Comparison of ENCODE assay signal across 11 cellular contexts in the genomic region with DNA sequence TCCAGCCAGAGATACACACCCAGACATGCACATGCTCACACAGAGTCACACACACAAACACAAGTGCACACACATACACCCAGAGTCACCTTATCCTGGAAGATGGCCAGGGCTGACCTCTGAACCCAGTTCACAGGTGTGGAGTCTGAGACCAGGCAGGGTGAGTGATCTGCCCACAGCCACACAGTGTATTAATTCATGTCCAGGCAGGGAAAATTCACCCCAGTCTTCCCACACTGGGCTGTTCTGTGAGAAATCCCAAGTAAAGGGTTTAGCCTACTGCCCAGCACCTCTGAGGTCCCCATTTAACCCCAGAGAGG. TPM values are rescaled to one million over a fixed set of nuclear protein-coding genes. Genes with fewer than 3 reads are reported as not detected.
DNase-seq lines count a peak whose midpoint lies in the region; ATAC-seq and TF ChIP-seq lines count a peak whose summit lies in the region.
"Had no signal": no experiment of that assay in that cellular context is flagged by ENCODE, and none has a peak within 500 bp of the region (broad histone marks: within the 10 kb centered on the region; RNA-seq: fewer than 3 reads in every experiment).

No MANE protein-coding gene starts in this region.

- H3K27me3 ChIP-seq in left ventricle myocardium inferior (ENCODE audit: low read depth) (peaks cover 96% of the 10 kb centered on the region), heart right ventricle (peaks cover 0 to 69% (median 48%) of the 10 kb centered on the region in 7 donors), foreskin keratinocyte (no peaks in the 10 kb centered on the region), thoracic aorta (replicated peaks; ENCODE audit: insufficient read depth) (peaks cover 5% of the 10 kb centered on the region)

- intact Hi-C loops in left ventricle myocardium inferior (cut with micrococcal nuclease): loop anchor here (10.0 kb wide), 1 partner anchor 55 kb away; no protein-coding TSS in a partner anchor
- intact Hi-C loops in heart right ventricle (cut with DNase I): loop anchor here in 9 of 10 donors (5.0 to 10.0 kb wide), 5 partner anchors 52 to 195 kb away; a partner anchor contains a TSS
- intact Hi-C loops in activated B cell treated with CpG ODN at 0.5 μM for 24 hours (cut with micrococcal nuclease): loop anchor here (5.0 kb wide), 1 partner anchor 33 kb away; no protein-coding TSS in a partner anchor
- intact Hi-C loops in cardiac septum (cut with DNase I): loop anchor here (5.0 kb wide), 1 partner anchor 197 kb away; a partner anchor contains a TSS

- H3K4me1 ChIP-seq in left ventricle myocardium inferior (peaks cover 15% of the 10 kb centered on the region), heart right ventricle (peaks cover 0 to 45% (median 14%) of the 10 kb centered on the region in 9 donors), foreskin keratinocyte (peaks cover 4% of the 10 kb centered on the region), thoracic aorta (ENCODE audit: control insufficient read depth in 1 of 2, low read depth in 2 of 2) (peaks cover 4 to 15% of the 10 kb centered on the region in 2 donors)

- peaks cover 83% of the 10 kb centered on the region for H3K36me3 Mint-ChIP-seq in activated B cell treated with CpG ODN at 0.5 μM for 24 hours (ENCODE audit: low read depth)

- POLR2A ChIA-PET in activated B cell treated with CpG ODN at 0.5 μM for 24 hours (lab: Charles Lee): interaction anchor here (1.0 to 17.5 kb wide), 11 partner anchors 18 to 234 kb away, joined by 4 to 1230 read pairs (median 10); a partner anchor contains a TSS

- H3K4me1 Mint-ChIP-seq in activated B cell treated with CpG ODN at 0.5 μM for 24 hours: peaks cover 74% of the 10 kb centered on the region

- H3K9me3 Mint-ChIP-seq in activated B cell treated with CpG ODN at 0.5 μM for 24 hours: no peaks in the 10 kb centered on the region

- no peak overlapping the region for H3K27ac ChIP-seq in left ventricle myocardium inferior (replicated peaks)
- H3K27ac ChIP-seq in heart right ventricle: peak overlapping the region in 1 of 10 donors; percentile 68
- peak overlapping the region; percentile 64 for H3K27ac ChIP-seq in foreskin keratinocyte
- H3K27ac ChIP-seq in thoracic aorta: peak overlapping the region in 1 of 2 donors; percentile 19

- H3K27ac Mint-ChIP-seq in activated B cell treated with CpG ODN at 0.5 μM for 24 hours: peak overlapping the region; percentile 96

- H3K4me3 Mint-ChIP-seq in activated B cell treated with CpG ODN at 0.5 μM for 24 hours: peak overlapping the region; percentile 95

- TF ChIP-seq CTCF in left ventricle myocardium inferior (IDR thresholded peaks at IDR 0.05; ENCODE audit: borderline replicate concordance) (no peak), heart right ventricle (IDR thresholded peaks at IDR 0.05) (no peak), activated B cell treated with CpG ODN at 0.5 μM for 24 hours (IDR thresholded peaks at IDR 0.05) (no peak), foreskin keratinocyte (conservative IDR thresholded peaks at IDR 0.05) (no peak), thoracic aorta (IDR thresholded peaks at IDR 0.05) (no peak)

- no peak for ATAC-seq in heart right ventricle
- ATAC-seq in activated B cell treated with CpG ODN at 0.5 μM for 24 hours (ENCODE audit: low read depth): no peak
- ATAC-seq in foreskin keratinocyte: peak; percentile 26
- ATAC-seq in thoracic aorta (ENCODE audit: insufficient number of reproducible peaks, low FRiP score, low read depth): no peak
- ATAC-seq in left lobe of liver: no peak

- H3K36me3 ChIP-seq in left ventricle myocardium inferior (no peaks in the 10 kb centered on the region), heart right ventricle (no peaks in the 10 kb centered on the region), thoracic aorta (no peaks in the 10 kb centered on the region)

- H3K4me3 ChIP-seq in left ventricle myocardium inferior: peak overlapping the region; percentile 19
- peak overlapping the region in 3 of 10 donors; percentile 11 to 32 (median 12) for H3K4me3 ChIP-seq in heart right ventricle
- peak overlapping the region; percentile 21 for H3K4me3 ChIP-seq in thoracic aorta

- DNase-seq in left ventricle myocardium inferior: no peak
- no peak for DNase-seq in heart right ventricle
- DNase-seq in activated B cell treated with CpG ODN at 0.5 μM for 24 hours: no peak
- DNase-seq in foreskin keratinocyte: no peak
- no peak for DNase-seq in thoracic aorta (ENCODE audit: low spot score)
- DNase-seq in left lobe of liver (ENCODE audit: low spot score): no peak
- no peak for DNase-seq in cardiac septum (ENCODE audit: low spot score)
- DNase-seq in SKM-1 (lab: John Stamatoyannopoulos, UW; ENCODE audit: unreplicated experiment): no peak
- DNase-seq: islet precursor cell; stimulated activated CD4-positive, alpha-beta T cell treated with anti-CD3 and anti-CD28 coated beads, Interleukin-12 subunit alpha, Interleukin-12 subunit beta, amount 100 ng/mL, for 4 hours had no signal

- CTCF ChIA-PET in activated B cell treated with CpG ODN at 0.5 μM for 24 hours (lab: Charles Lee): interaction anchor here (0.9 to 22.2 kb wide), 2 partner anchors 18 to 28 kb away, joined by 3 to 426 read pairs; no protein-coding TSS in a partner anchor

- H3K9me3 ChIP-seq in left ventricle myocardium inferior (replicated peaks): no peaks in the 10 kb centered on the region
- H3K9me3 ChIP-seq in heart right ventricle: no peaks in the 10 kb centered on the region
- H3K9me3 ChIP-seq in thoracic aorta: no peaks in the 10 kb centered on the region

- no peaks in the 10 kb centered on the region for H3K27me3 Mint-ChIP-seq in activated B cell treated with CpG ODN at 0.5 μM for 24 hours

RNA-seq across cellular contexts. Expression of a gene that starts 2.0 kb away (rescaled TPM):
- total RNA-seq in left ventricle myocardium inferior (1.2 TPM), heart right ventricle (1 to 10 TPM in 1 of 10 donors, under 1 TPM in 9; 0.51 to 3.8 (median 0.70) TPM), activated B cell treated with CpG ODN at 0.5 μM for 24 hours (508 and 577 TPM in 2 replicates), foreskin keratinocyte (34.4 and 37.3 TPM in 2 replicates), thoracic aorta (1 to 10 TPM in 1 of 2 donors, under 1 TPM in 1; 0.85 to 5.8 TPM), left lobe of liver (0.83 TPM), cardiac septum (0.51 TPM)
- polyA plus RNA-seq in heart right ventricle (under 1 TPM; 0.28 to 0.37 TPM), foreskin keratinocyte (49.6 and 59.3 TPM in 2 replicates)
- total RNA-seq: G401 had no signal

RNA-seq across cellular contexts. Expression of a gene that starts 54.2 kb away (rescaled TPM):
- total RNA-seq in left ventricle myocardium inferior (7.1 TPM), heart right ventricle (10 to 100 TPM in 2 of 10 donors, 1 to 10 TPM in 8; 5.0 to 11.1 (median 8.1) TPM), activated B cell treated with CpG ODN at 0.5 μM for 24 hours (27.7 and 29.6 TPM in 2 replicates), foreskin keratinocyte (16.0 and 17.7 TPM in 2 replicates), thoracic aorta (10 to 100 TPM; 20.4 to 24.2 TPM), left lobe of liver (5.4 TPM), cardiac septum (8.3 TPM)
- polyA plus RNA-seq in heart right ventricle (1 to 10 TPM; 3.4 to 5.8 TPM), foreskin keratinocyte (11.9 and 12.0 TPM in 2 replicates)

Comparison
In these comparisons a context has a peak if more than half of its experiments do, and no peak if none do; other contexts are left out.
1. RNA of a gene that starts 2.0 kb away (total RNA-seq): 508 to 577 TPM in activated B cell treated with CpG ODN at 0.5 μM for 24 hours; 34.4 to 37.3 TPM in foreskin keratinocyte, 0.85 to 5.8 TPM in thoracic aorta, 1.2 TPM in left ventricle myocardium inferior (single experiment), 0.83 TPM in left lobe of liver (single experiment), 0.51 to 3.8 TPM in heart right ventricle and 0.51 TPM in cardiac septum (single experiment); every median in the first group is over 10 times any median in the second.